20 cellular contexts compared by ENCODE assay signal in genomic region chr20:33677991-33678431, GRCh38. TPM values are rescaled to one million over a fixed set of nuclear protein-coding genes. Genes with fewer than 3 reads are reported as not detected.
A peak's percentile ranks its signal among the peaks of the same experiment; 100 is the strongest.
DNase-seq lines count a peak whose midpoint lies in the region; ATAC-seq and TF ChIP-seq lines count a peak whose summit lies in the region.
"Had no signal": no experiment of that assay in that cellular context is flagged by ENCODE, and none has a peak within 500 bp of the region (broad histone marks: within the 10 kb centered on the region; RNA-seq: fewer than 3 reads in every experiment).

No MANE protein-coding gene starts in this region.

- H3K4me3 ChIP-seq in H7 (ENCODE audit: insufficient read depth, low read depth, low read length) (no peak overlapping the region), gastrocnemius medialis (no peak overlapping the region), lower lobe of right lung (no peak overlapping the region)

- no peak overlapping the region for H3K4me3 Mint-ChIP-seq in activated B cell treated with CpG ODN at 0.5 μM for 24 hours
- H3K4me3 Mint-ChIP-seq in stimulated activated naive B cell treated with anti-CD40 and anti-IgM and Interleukin-4, amounts not matched to agents 10 μg/mL and 1 μg/mL and 100 μg/mL, for 72 hours: no peak overlapping the region
- H3K4me3 Mint-ChIP-seq: activated naive CD8-positive, alpha-beta T cell treated with anti-CD3 and anti-CD28 coated beads, Interleukin-2, amount 50 U/mL, for 24 hours; CD14-positive monocyte; HFFc6; stimulated activated naive CD8-positive, alpha-beta T cell treated with anti-CD3 and anti-CD28 coated beads, Interleukin-15, Interleukin-2, amounts not matched to agents 100 ng/mL and 50 ng/mL, for 24 hours; WTC11 had no signal

- peak overlapping the region; percentile 35 for H3K27ac Mint-ChIP-seq in activated B cell treated with CpG ODN at 0.5 μM for 24 hours
- H3K27ac Mint-ChIP-seq in stimulated activated naive B cell treated with anti-CD40 and anti-IgM and Interleukin-4, amounts not matched to agents 10 μg/mL and 1 μg/mL and 100 μg/mL, for 72 hours: no peak overlapping the region
- H3K27ac Mint-ChIP-seq: HFFc6; stimulated activated naive CD8-positive, alpha-beta T cell treated with anti-CD3 and anti-CD28 coated beads, Interleukin-15, Interleukin-2, amounts not matched to agents 100 ng/mL and 50 ng/mL, for 24 hours; WTC11 had no signal

- in situ Hi-C loops in gastrocnemius medialis (cut with MboI; ENCODE audit: low sequenced_read_pairs in 4 of 4): no loop called here

- CTCF ChIA-PET in activated B cell treated with CpG ODN at 0.5 μM for 24 hours (lab: Charles Lee): interaction anchor here (2.7 kb wide), 1 partner anchor 10 kb away, joined by 23 read pairs; no protein-coding TSS in a partner anchor

- POLR2A ChIA-PET in activated B cell treated with CpG ODN at 0.5 μM for 24 hours (lab: Charles Lee): interaction anchor here (0.6 to 0.7 kb wide), 2 partner anchors 130 to 233 kb away, joined by 7 to 10 read pairs; no protein-coding TSS in a partner anchor

- H3K4me1 ChIP-seq in gastrocnemius medialis (peaks cover 12 to 17% of the 10 kb centered on the region in 2 donors), lower lobe of right lung (peaks cover 27% of the 10 kb centered on the region)
- H3K4me1 ChIP-seq: foreskin keratinocyte had no signal

- no peaks in the 10 kb centered on the region for H3K9me3 Mint-ChIP-seq in activated B cell treated with CpG ODN at 0.5 μM for 24 hours
- H3K9me3 Mint-ChIP-seq in stimulated activated naive B cell treated with anti-CD40 and anti-IgM and Interleukin-4, amounts not matched to agents 10 μg/mL and 1 μg/mL and 100 μg/mL, for 72 hours: no peaks in the 10 kb centered on the region
- H3K9me3 Mint-ChIP-seq: activated naive CD8-positive, alpha-beta T cell treated with anti-CD3 and anti-CD28 coated beads, Interleukin-2, amount 50 U/mL, for 24 hours; CD14-positive monocyte; central memory CD8-positive, alpha-beta T cell; effector memory CD8-positive, alpha-beta T cell; HFFc6; stimulated activated naive CD8-positive, alpha-beta T cell treated with anti-CD3 and anti-CD28 coated beads, Interleukin-15, Interleukin-2, amounts not matched to agents 100 ng/mL and 50 ng/mL, for 24 hours; WTC11 had no signal

- no peaks in the 10 kb centered on the region for H3K27me3 ChIP-seq in H7 (ENCODE audit: control insufficient read depth, insufficient read depth, low read length)
- no peaks in the 10 kb centered on the region for H3K27me3 ChIP-seq in gastrocnemius medialis
- H3K27me3 ChIP-seq in lower lobe of right lung (ENCODE audit: low read depth): no peaks in the 10 kb centered on the region
- H3K27me3 ChIP-seq: foreskin keratinocyte had no signal

- H3K36me3 ChIP-seq in H7 (replicated peaks; ENCODE audit: control insufficient read depth, insufficient read depth, low read length) (peaks cover 28% of the 10 kb centered on the region), gastrocnemius medialis (no peaks in the 10 kb centered on the region), lower lobe of right lung (no peaks in the 10 kb centered on the region)

- H3K9me3 ChIP-seq in gastrocnemius medialis: no peaks in the 10 kb centered on the region
- H3K9me3 ChIP-seq in lower lobe of right lung: no peaks in the 10 kb centered on the region

- intact Hi-C loops in activated B cell treated with CpG ODN at 0.5 μM for 24 hours (cut with micrococcal nuclease) (no loop called here), left cardiac atrium (cut with DNase I) (no loop called here), gastrocnemius medialis (cut with DNase I; ENCODE audit: low total_unique reads) (no loop called here), lower lobe of right lung (cut with DNase I) (no loop called here)

- H3K4me1 Mint-ChIP-seq in activated B cell treated with CpG ODN at 0.5 μM for 24 hours: peaks cover 47% of the 10 kb centered on the region
- H3K4me1 Mint-ChIP-seq in stimulated activated naive B cell treated with anti-CD40 and anti-IgM and Interleukin-4, amounts not matched to agents 10 μg/mL and 1 μg/mL and 100 μg/mL, for 72 hours: peaks cover 24 to 36% of the 10 kb centered on the region in 2 donors

- H3K27ac ChIP-seq in gastrocnemius medialis (peak overlapping the region in 2 of 4 donors; percentile 43 to 54), lower lobe of right lung (no peak overlapping the region)
- H3K27ac ChIP-seq: foreskin keratinocyte had no signal

- ATAC-seq in activated B cell treated with CpG ODN at 0.5 μM for 24 hours (ENCODE audit: low read depth): no peak
- ATAC-seq in left cardiac atrium: peak; percentile 21 to 40
- ATAC-seq in gastrocnemius medialis: no peak
- ATAC-seq in stimulated activated naive B cell treated with anti-CD40 and anti-IgM and Interleukin-4, amounts not matched to agents 10 μg/mL and 1 μg/mL and 100 μg/mL, for 72 hours (replicated peaks): no peak
- ATAC-seq in HG03342 (IDR thresholded peaks at IDR 0.05; ENCODE audit: unreplicated experiment): no peak
- no peak for ATAC-seq in lower lobe of right lung
- ATAC-seq: activated naive CD8-positive, alpha-beta T cell treated with anti-CD3 and anti-CD28 coated beads, Interleukin-2, amount 50 U/mL, for 24 hours; effector memory CD8-positive, alpha-beta T cell; foreskin keratinocyte; WTC11 had no signal

- no peaks in the 10 kb centered on the region for H3K27me3 Mint-ChIP-seq in activated B cell treated with CpG ODN at 0.5 μM for 24 hours
- H3K27me3 Mint-ChIP-seq in stimulated activated naive B cell treated with anti-CD40 and anti-IgM and Interleukin-4, amounts not matched to agents 10 μg/mL and 1 μg/mL and 100 μg/mL, for 72 hours: peaks cover 0 to 2% of the 10 kb centered on the region in 2 donors
- H3K27me3 Mint-ChIP-seq: activated naive CD8-positive, alpha-beta T cell treated with anti-CD3 and anti-CD28 coated beads, Interleukin-2, amount 50 U/mL, for 24 hours; central memory CD8-positive, alpha-beta T cell; effector memory CD8-positive, alpha-beta T cell; stimulated activated naive CD8-positive, alpha-beta T cell treated with anti-CD3 and anti-CD28 coated beads, Interleukin-15, Interleukin-2, amounts not matched to agents 100 ng/mL and 50 ng/mL, for 24 hours had no signal

- DNase-seq in H7: peak; percentile 39
- DNase-seq in activated B cell treated with CpG ODN at 0.5 μM for 24 hours: no peak
- peak; percentile 56 for DNase-seq in left cardiac atrium
- peak; percentile 32 to 68 for DNase-seq in gastrocnemius medialis
- DNase-seq in stimulated activated naive B cell treated with anti-CD40 and anti-IgM and Interleukin-4, amounts not matched to agents 10 μg/mL and 1 μg/mL and 100 μg/mL, for 72 hours: no peak
- no peak for DNase-seq in GF-D8 (lab: John Stamatoyannopoulos, UW)
- DNase-seq in lower lobe of right lung: no peak
- DNase-seq: activated naive CD8-positive, alpha-beta T cell treated with anti-CD3 and anti-CD28 coated beads, Interleukin-2, amount 50 U/mL, for 24 hours; activated T-cell treated with anti-CD3 and anti-CD28 coated beads for 4 hours; effector memory CD8-positive, alpha-beta T cell; foreskin keratinocyte; HFFc6; mesendoderm; NCI-H146 had no signal

- no peaks in the 10 kb centered on the region for H3K36me3 Mint-ChIP-seq in activated B cell treated with CpG ODN at 0.5 μM for 24 hours (ENCODE audit: low read depth)
- H3K36me3 Mint-ChIP-seq in stimulated activated naive B cell treated with anti-CD40 and anti-IgM and Interleukin-4, amounts not matched to agents 10 μg/mL and 1 μg/mL and 100 μg/mL, for 72 hours: peaks cover 18 to 25% of the 10 kb centered on the region in 2 donors

- TF ChIP-seq CTCF in activated B cell treated with CpG ODN at 0.5 μM for 24 hours (IDR thresholded peaks at IDR 0.05) (no peak), gastrocnemius medialis (IDR thresholded peaks at IDR 0.05 in 4 of 5, conservative IDR thresholded peaks at IDR 0.05 in 1 of 5) (no peak), lower lobe of right lung (IDR thresholded peaks at IDR 0.05) (no peak)

- TF ChIP-seq POLR2A in gastrocnemius medialis (IDR thresholded peaks at IDR 0.05): no peak

RNA-seq across cellular contexts. Expression of gene NECAB3, which starts 3.8 kb away (rescaled TPM):
- 39.9 and 56.7 TPM in 2 replicates for total RNA-seq in H7 (2014; rRNA removed; shearing (Covaris generic))
- total RNA-seq in activated B cell treated with CpG ODN at 0.5 μM for 24 hours: 7.5 and 8.4 TPM in 2 replicates
- 10 to 100 TPM; 47.4 to 59.9 TPM for total RNA-seq in left cardiac atrium
- total RNA-seq in gastrocnemius medialis: 100 to 1,000 TPM in 2 of 4 donors, 10 to 100 TPM in 2; 72.3 to 127 (median 107) TPM
- total RNA-seq in lower lobe of right lung: 60.3 TPM

RNA-seq across cellular contexts. Expression of gene E2F1, which starts 8.2 kb away (rescaled TPM):
- 51.8 and 57.8 TPM in 2 replicates for total RNA-seq in H7 (2014; rRNA removed; shearing (Covaris generic))
- total RNA-seq in activated B cell treated with CpG ODN at 0.5 μM for 24 hours: 6.7 and 8.9 TPM in 2 replicates
- 1 to 10 TPM; 1.6 to 3.7 TPM for total RNA-seq in left cardiac atrium
- 1 to 10 TPM in 2 of 4 donors, under 1 TPM in 1, not detected in 1; 1.00 to 2.0 (median 1.4) TPM for total RNA-seq in gastrocnemius medialis
- total RNA-seq in lower lobe of right lung: 3.9 TPM

RNA-seq across cellular contexts. Expression of gene ACTL10, which starts 11.3 kb away (rescaled TPM):
- 1.3 and 1.4 TPM in 2 replicates for total RNA-seq in H7 (2014; rRNA removed; shearing (Covaris generic))
- total RNA-seq in activated B cell treated with CpG ODN at 0.5 μM for 24 hours: 2.8 and 3.9 TPM in 2 replicates
- under 1 TPM; 0.47 to 0.81 TPM for total RNA-seq in left cardiac atrium
- under 1 TPM in 2 of 4 donors, not detected in 2; 0.22 to 0.39 TPM for total RNA-seq in gastrocnemius medialis
- 1.3 TPM for total RNA-seq in lower lobe of right lung

RNA-seq across cellular contexts. Expression of gene C20orf144, which starts 15.9 kb away (rescaled TPM):
- 0.11 TPM in 1 of 2 replicates, not detected in the other for total RNA-seq in H7 (2014; rRNA removed; shearing (Covaris generic))
- 0.20 and 0.27 TPM in 2 replicates for total RNA-seq in activated B cell treated with CpG ODN at 0.5 μM for 24 hours
- total RNA-seq in left cardiac atrium: under 1 TPM in 1 of 2 donors, not detected in 1; 0.29 TPM
- total RNA-seq in gastrocnemius medialis: not detected
- total RNA-seq in lower lobe of right lung: not detected
- total RNA-seq: omental fat pad had no signal

RNA-seq across cellular contexts. Expression of gene PXMP4, which starts 42.1 kb away (rescaled TPM):
- under 0.01 TPM in 1 of 2 replicates, not detected in the other for total RNA-seq in H7 (2014; rRNA removed; shearing (Covaris generic))
- total RNA-seq in activated B cell treated with CpG ODN at 0.5 μM for 24 hours (6.8 and 7.7 TPM in 2 replicates), left cardiac atrium (10 to 100 TPM in 1 of 2 donors, 1 to 10 TPM in 1; 6.7 to 12.6 TPM), gastrocnemius medialis (1 to 10 TPM; 3.2 to 7.3 (median 5.3) TPM), lower lobe of right lung (60.5 TPM)

Comparison
In these comparisons a context has a peak if more than half of its experiments do, and no peak if none do; other contexts are left out.
1. DNase-seq: peak in H7 (single experiment), left cardiac atrium (single experiment) and gastrocnemius medialis (2 of 2); none in activated B cell treated with CpG ODN at 0.5 μM for 24 hours (single experiment), stimulated activated naive B cell treated with anti-CD40 and anti-IgM and Interleukin-4, amounts not matched to agents 10 μg/mL and 1 μg/mL and 100 μg/mL, for 72 hours (single experiment), GF-D8 (single experiment) and lower lobe of right lung (single experiment).
2. ATAC-seq: peak in left cardiac atrium (2 of 2); none in activated B cell treated with CpG ODN at 0.5 μM for 24 hours (single experiment), gastrocnemius medialis (0 of 2), stimulated activated naive B cell treated with anti-CD40 and anti-IgM and Interleukin-4, amounts not matched to agents 10 μg/mL and 1 μg/mL and 100 μg/mL, for 72 hours (0 of 2), HG03342 (single experiment) and lower lobe of right lung (0 of 2).